Comparison of ENCODE assay signal across 8 cellular contexts in the genomic region with DNA sequence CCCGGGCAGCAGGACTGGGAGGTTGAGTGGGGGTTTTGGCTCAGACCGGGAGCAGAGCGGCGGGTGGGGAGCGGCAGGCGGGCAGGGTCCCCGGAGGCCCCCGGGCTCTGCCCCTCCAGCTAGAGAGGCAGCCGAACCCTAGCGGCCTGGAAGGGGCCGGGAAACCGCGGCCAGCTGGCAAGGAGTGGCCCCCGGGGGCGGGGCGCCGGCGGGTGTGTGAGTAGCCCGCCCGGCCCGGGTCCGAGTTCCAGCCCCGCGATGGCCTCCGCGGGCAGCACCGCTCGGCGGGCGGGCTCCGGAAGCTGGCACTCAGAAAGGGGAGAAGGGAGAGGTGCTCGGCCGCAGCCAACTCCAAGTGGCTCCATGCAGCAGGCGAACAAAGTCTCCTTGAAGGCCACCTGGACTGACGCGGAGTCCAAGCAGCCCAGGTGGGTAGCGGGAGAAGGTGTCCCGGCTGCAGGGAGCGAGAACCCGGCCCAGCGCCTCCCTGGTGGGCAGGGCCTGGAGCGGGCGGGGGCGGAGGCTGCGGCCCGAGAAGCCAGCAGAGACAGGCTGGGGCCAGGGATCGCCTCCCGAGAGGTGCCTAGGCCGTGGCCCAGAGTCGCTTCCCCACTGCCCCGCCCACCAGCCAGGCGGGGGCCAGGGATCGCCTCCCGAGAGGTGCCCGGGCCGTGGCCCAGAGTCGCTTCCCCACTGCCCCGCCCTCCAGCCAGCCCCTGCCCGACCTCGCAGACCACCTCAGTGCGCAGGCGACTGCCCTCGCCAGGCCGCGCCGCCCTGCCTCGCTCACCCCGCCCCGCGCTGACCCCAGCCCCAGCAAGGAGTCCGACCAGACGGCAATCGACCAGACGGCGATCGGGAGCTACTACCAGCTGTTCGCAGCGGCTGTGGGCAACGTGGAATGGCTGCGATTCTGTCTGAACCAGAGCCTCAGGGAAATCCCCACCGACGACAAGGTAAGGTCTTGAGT. TPM values are rescaled to one million over a fixed set of nuclear protein-coding genes. Genes with fewer than 3 reads are reported as not detected.
DNase-seq lines count a peak whose midpoint lies in the region; ATAC-seq and TF ChIP-seq lines count a peak whose summit lies in the region.

TSS of gene ANKRD53 (plus strand) at position 243 of the 970 bp plus-strand sequence. CDS start at position 259, 16 bp downstream.

- TF ChIP-seq CTCF in stomach (IDR thresholded peaks at IDR 0.05) = no peak

- TF ChIP-seq EP300 in stomach (IDR thresholded peaks at IDR 0.05) = no peak

- peaks cover 17% of the 10 kb centered on the region for H3K4me1 Mint-ChIP-seq in central memory CD8-positive, alpha-beta T cell

- TF ChIP-seq POLR2A in stomach (IDR thresholded peaks at IDR 0.05) = no peak

- no peaks in the 10 kb centered on the region for H3K27me3 Mint-ChIP-seq in central memory CD8-positive, alpha-beta T cell

- peak within 1 kb of the TSS; percentile 75 for H3K4me3 Mint-ChIP-seq in central memory CD8-positive, alpha-beta T cell

- H3K27ac Mint-ChIP-seq in central memory CD8-positive, alpha-beta T cell (ENCODE audit: low read depth) = peak within 1 kb of the TSS; percentile 96

- H3K4me1 ChIP-seq in stomach = peaks cover 11 to 29% (median 22%) of the 10 kb centered on the region in 4 donors

- H3K27ac ChIP-seq in stomach = peak within 1 kb of the TSS; percentile 66 to 93 (median 87)

- ATAC-seq in central memory CD8-positive, alpha-beta T cell (replicated peaks; ENCODE audit: extremely low read depth, poor library complexity, severe bottlenecking) = no peak

- intact Hi-C loops in stomach (cut with DNase I; ENCODE audit: low total_unique reads) = no loop called here

- peaks cover 8% of the 10 kb centered on the region for H3K36me3 Mint-ChIP-seq in central memory CD8-positive, alpha-beta T cell (ENCODE audit: insufficient read depth)

- DNase-seq in NCI-H1092 treated with DMSO at 0.1 percent for 48 hours (lab: John Stamatoyannopoulos, UW) = peak; percentile 34
- DNase-seq in NCI-H1092 (lab: John Stamatoyannopoulos, UW) = no peak
- DNase-seq in NCI-H69 (lab: John Stamatoyannopoulos, UW) = peak; percentile 47
- DNase-seq in central memory CD8-positive, alpha-beta T cell (ENCODE audit: low spot score in 2 of 2) = no peak
- peak; percentile 73 for DNase-seq in left kidney (ENCODE audit: low read depth, low spot score)
- peak; percentile 44 for DNase-seq in stomach
- no peak for DNase-seq in KBM-7
- no peak for DNase-seq in NOMO-1 treated with DMSO at 0.1 percent for 48 hours (lab: John Stamatoyannopoulos, UW; ENCODE audit: unreplicated experiment)

- peaks cover 0 to 13% (median 0%) of the 10 kb centered on the region in 3 donors for H3K27me3 ChIP-seq in stomach

- in situ Hi-C loops in KBM-7 (cut with MboI; ENCODE audit: low pct_unique_long_range_greater_than_20kb, low sequenced_read_pairs) = no loop called here

- no peaks in the 10 kb centered on the region for H3K9me3 ChIP-seq in stomach

- H3K4me3 ChIP-seq in stomach = peak within 1 kb of the TSS; percentile 55 to 64 (median 57)

- WGBS in stomach, 5 donors = 5 to 22% (median 9%) methylated on average over 20 to 82 of the region's 82 CpGs

- H3K9me3 Mint-ChIP-seq in central memory CD8-positive, alpha-beta T cell = no peaks in the 10 kb centered on the region

- H3K36me3 ChIP-seq in stomach = peaks cover 0 to 20% (median 8%) of the 10 kb centered on the region in 4 donors

RNA-seq across cellular contexts. Expression of gene ANKRD53, which starts in this region (rescaled TPM):
- total RNA-seq in stomach = under 1 TPM in 1 of 5 donors, not detected in 4; 0.45 TPM
- polyA plus RNA-seq in stomach = 1 to 10 TPM in 2 of 3 donors, under 1 TPM in 1; 0.88 to 2.3 (median 1.3) TPM

Comparison
In these comparisons a context has a peak if more than half of its experiments do, and no peak if none do; other contexts are left out.
1. DNase-seq: peak in NCI-H1092 treated with DMSO at 0.1 percent for 48 hours (single experiment), NCI-H69 (single experiment), left kidney (single experiment) and stomach (single experiment); none in NCI-H1092 (single experiment), central memory CD8-positive, alpha-beta T cell (0 of 2), KBM-7 (single experiment) and NOMO-1 treated with DMSO at 0.1 percent for 48 hours (single experiment).